In genomic region chr2:135189148-135189547, GRCh38 we compare ENCODE assay signal across 9 cellular contexts.
"Had no signal": no experiment of that assay in that cellular context is flagged by ENCODE, and none has a peak within 500 bp of the region (broad histone marks: within the 10 kb centered on the region; RNA-seq: fewer than 3 reads in every experiment).

No MANE protein-coding gene starts in this region.

- DNase-seq: H9, HCEC 1CT, HFFc6, IMR-90, KBM-7 had no signal

- ATAC-seq: GM23338 had no signal

- H2AFZ ChIP-seq: GM23338 had no signal

- H3K4me2 ChIP-seq: GM23338 had no signal

- FAIRE-seq: H1, H54 had no signal

- H3K4me3 ChIP-seq: GM23338 had no signal

- H3K27ac ChIP-seq: HL-60 had no signal
